ENCODE assay signal across 19 cellular contexts in the genomic region with DNA sequence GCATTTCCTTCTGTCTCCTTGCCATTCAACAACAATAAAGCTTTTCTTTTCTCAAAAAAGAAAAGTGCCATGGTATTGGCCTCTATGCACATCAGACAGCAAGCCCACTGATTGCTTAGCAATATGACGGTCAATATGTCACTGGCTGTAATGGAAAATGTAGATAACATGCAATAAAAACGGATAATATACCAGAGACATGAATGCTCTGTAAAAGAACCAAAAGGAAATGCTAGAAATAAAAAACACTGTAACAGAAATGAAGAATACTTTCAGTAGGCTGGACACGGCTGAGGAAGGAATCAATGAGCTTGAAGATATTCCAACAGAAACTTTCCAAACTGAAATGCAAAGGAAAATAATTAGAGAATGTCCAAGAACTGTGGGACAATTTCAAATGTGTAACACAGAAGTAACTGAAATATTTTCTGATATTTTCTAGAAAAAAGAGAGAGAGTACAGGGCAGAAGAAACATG.
"Had no signal": no experiment of that assay in that cellular context is flagged by ENCODE, and none has a peak within 500 bp of the region (broad histone marks: within the 10 kb centered on the region; RNA-seq: fewer than 3 reads in every experiment).

No MANE protein-coding gene starts in this region.

- H3K36me3 ChIP-seq: cardiac muscle cell, esophagus muscularis mucosa, sigmoid colon, thyroid gland, vagina had no signal

- H3K27ac ChIP-seq: cardiac muscle cell, esophagus muscularis mucosa, left ventricle myocardium inferior, sigmoid colon, SK-N-MC, spleen, thyroid gland, vagina had no signal

- FAIRE-seq: kidney had no signal

- H3K4me3 ChIP-seq: cardiac muscle cell, esophagus muscularis mucosa, left ventricle myocardium inferior, sigmoid colon, SK-N-MC, spleen, thyroid gland, vagina had no signal

- DNase-seq: activated CD4-positive, alpha-beta memory T cell treated with anti-CD3 and anti-CD28 coated beads, Interleukin-2, amount 10 ng/mL, durations not matched to agents 7 days and 5 days; activated CD4-positive, alpha-beta T cell treated with anti-CD3 and anti-CD28 coated beads for 4 hours; activated CD8-positive, alpha-beta memory T cell treated with anti-CD3 and anti-CD28 coated beads, Interleukin-2, amount 50 U/mL, for 4 hours; activated naive CD4-positive, alpha-beta T cell treated with anti-CD3 and anti-CD28 coated beads for 36 hours; hippocampal formation; kidney; left ventricle myocardium inferior; sigmoid colon; spleen; stimulated activated CD4-positive, alpha-beta T cell treated with anti-CD3 and anti-CD28 coated beads, Interleukin-1b, Interleukin-23, amount 100 ng/mL, for 48 hours; T-helper 1 cell; T1000; thyroid gland had no signal

- H3K9me3 ChIP-seq: esophagus muscularis mucosa, thyroid gland, vagina had no signal

- H3K27me3 ChIP-seq: cardiac muscle cell, esophagus muscularis mucosa, sigmoid colon, spleen, thyroid gland, vagina had no signal

- H3K4me3 Mint-ChIP-seq: activated CD4-positive, alpha-beta memory T cell treated with anti-CD3 and anti-CD28 coated beads, Interleukin-2, amount 10 ng/mL, durations not matched to agents 7 days and 5 days; activated naive CD4-positive, alpha-beta T cell treated with anti-CD3 and anti-CD28 coated beads for 36 hours; activated T-helper 1 cell treated with anti-CD3 and anti-CD28 coated beads, Interleukin-12 subunit alpha, Interleukin-12 subunit beta, Interleukin-2, Interleukin-4 antibody, amounts not matched to agents 30 ng/mL and 10 ng/mL and 1 ng/mL, durations not matched to agents 14 hours and 24 hours and 36 hours; memory B cell had no signal

- H3K27ac Mint-ChIP-seq: activated CD4-positive, alpha-beta memory T cell treated with anti-CD3 and anti-CD28 coated beads, Interleukin-2, amount 10 ng/mL, durations not matched to agents 7 days and 5 days; activated naive CD4-positive, alpha-beta T cell treated with anti-CD3 and anti-CD28 coated beads for 36 hours; activated T-helper 1 cell treated with anti-CD3 and anti-CD28 coated beads, Interleukin-12 subunit alpha, Interleukin-12 subunit beta, Interleukin-2, Interleukin-4 antibody, amounts not matched to agents 30 ng/mL and 10 ng/mL and 1 ng/mL, durations not matched to agents 14 hours and 24 hours and 36 hours had no signal

- H3K27me3 Mint-ChIP-seq: activated CD4-positive, alpha-beta memory T cell treated with anti-CD3 and anti-CD28 coated beads, Interleukin-2, amount 10 ng/mL, durations not matched to agents 7 days and 5 days; memory B cell had no signal
